Comparison of ENCODE assay signal across 1 cellular context in the genomic region with DNA sequence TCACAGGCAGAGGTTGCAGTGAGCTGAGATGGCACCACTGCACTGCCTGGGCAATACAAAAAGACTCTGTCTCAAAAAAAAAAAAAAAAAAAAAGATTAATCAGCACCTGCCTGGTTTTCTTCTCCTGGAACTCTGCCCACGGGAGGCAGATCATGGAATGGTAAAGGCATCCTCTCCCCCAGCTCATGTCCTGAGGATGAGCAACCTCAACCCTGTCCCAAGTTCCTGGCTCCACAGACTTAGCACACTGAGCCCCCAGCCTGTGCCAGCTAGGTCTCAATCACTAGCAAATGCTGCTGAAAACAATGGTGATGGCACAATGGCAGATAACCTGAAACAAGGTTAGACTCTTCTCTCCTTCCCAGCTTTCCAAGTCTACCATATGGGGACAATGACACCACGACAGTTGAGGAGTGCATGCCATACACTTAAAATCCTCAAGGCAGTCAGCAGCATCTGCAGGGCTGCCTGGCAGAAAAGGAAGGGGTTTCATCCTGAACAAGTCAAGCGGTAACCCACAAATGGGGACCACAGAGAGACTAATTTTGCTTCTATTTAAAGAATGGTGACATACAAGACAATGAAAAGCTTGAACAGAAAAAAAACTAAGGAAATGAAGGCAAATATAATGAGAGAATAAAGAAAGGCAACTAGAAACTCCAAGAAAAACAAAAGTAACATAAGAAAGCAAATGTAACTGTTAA.
TF ChIP-seq lines count a peak whose summit lies in the region.

No MANE protein-coding gene starts in this region.

TF ChIP-seq in K562, 482 proteins besides CTCF, POLR2A, EP300 and RAD21:
- TF ChIP-seq U2AF1 (optimal IDR thresholded peaks at IDR 0.05; ENCODE audit: low read depth, low read length) (no peak), NCOA4 (IDR thresholded peaks at IDR 0.05; ENCODE audit: partially characterized antibody) (no peak), CC2D1A (IDR thresholded peaks at IDR 0.05) (no peak), CBX1 (IDR thresholded peaks at IDR 0.05; ENCODE audit: low read depth) (no peak)
- TF ChIP-seq, protein P1, sequence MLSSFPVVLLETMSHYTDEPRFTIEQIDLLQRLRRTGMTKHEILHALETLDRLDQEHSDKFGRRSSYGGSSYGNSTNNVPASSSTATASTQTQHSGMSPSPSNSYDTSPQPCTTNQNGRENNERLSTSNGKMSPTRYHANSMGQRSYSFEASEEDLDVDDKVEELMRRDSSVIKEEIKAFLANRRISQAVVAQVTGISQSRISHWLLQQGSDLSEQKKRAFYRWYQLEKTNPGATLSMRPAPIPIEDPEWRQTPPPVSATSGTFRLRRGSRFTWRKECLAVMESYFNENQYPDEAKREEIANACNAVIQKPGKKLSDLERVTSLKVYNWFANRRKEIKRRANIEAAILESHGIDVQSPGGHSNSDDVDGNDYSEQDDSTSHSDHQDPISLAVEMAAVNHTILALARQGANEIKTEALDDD (IDR thresholded peaks at IDR 0.05): no peak
- TF ChIP-seq, protein P2, sequence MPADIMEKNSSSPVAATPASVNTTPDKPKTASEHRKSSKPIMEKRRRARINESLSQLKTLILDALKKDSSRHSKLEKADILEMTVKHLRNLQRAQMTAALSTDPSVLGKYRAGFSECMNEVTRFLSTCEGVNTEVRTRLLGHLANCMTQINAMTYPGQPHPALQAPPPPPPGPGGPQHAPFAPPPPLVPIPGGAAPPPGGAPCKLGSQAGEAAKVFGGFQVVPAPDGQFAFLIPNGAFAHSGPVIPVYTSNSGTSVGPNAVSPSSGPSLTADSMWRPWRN (IDR thresholded peaks at IDR 0.05; ENCODE audit: low read depth): no peak
- TF ChIP-seq, protein P3, sequence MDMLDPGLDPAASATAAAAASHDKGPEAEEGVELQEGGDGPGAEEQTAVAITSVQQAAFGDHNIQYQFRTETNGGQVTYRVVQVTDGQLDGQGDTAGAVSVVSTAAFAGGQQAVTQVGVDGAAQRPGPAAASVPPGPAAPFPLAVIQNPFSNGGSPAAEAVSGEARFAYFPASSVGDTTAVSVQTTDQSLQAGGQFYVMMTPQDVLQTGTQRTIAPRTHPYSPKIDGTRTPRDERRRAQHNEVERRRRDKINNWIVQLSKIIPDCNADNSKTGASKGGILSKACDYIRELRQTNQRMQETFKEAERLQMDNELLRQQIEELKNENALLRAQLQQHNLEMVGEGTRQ (CRISPR knock-in tag; IDR thresholded peaks at IDR 0.05): no peak
